Comparison of ENCODE assay signal across 8 cellular contexts in the genomic region with DNA sequence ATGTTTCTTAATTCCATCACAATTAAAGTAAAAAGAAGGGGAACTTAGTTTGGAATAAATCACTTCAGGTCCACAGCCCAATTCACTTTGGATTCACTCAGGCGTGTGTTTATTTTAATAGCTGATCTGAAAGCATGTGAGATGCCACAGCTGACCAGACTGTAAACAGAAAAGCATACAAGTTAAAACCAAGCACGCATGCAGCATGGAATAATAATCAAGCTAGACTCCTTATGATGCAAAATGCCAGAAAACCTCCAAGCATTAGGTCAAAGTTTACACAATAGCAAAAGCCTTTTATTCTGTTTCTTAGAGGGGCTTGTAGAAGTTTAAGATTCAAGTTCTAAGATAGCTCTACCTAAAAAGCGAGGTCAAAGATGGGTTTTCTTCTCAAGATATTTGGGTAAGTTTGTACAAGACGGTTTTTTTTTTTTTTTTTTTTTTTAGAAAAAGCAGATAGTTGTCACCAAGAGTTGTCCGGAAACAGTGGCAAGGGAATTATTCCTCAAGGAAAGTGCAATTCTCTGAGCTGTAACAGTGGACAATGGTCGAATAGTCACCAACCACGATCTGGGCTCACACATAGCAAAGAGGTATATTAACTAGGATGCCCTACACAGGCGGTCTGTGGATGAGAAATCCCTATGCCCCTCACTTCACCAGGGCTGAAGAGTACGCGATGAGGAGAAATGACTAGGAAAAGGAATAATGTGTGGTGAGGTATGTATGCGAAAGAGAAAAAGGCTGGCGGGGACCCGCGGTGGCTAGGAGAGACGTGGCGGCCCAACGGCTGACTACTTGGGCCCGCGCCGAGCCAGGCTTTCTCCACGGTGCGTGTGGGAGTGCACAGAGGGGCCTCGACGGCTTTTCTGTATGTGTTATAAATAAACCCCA. TPM values are rescaled to one million over a fixed set of nuclear protein-coding genes. Genes with fewer than 3 reads are reported as not detected.
DNase-seq lines count a peak whose midpoint lies in the region; ATAC-seq, FAIRE-seq and TF ChIP-seq lines count a peak whose summit lies in the region.
"Had no signal": no experiment of that assay in that cellular context is flagged by ENCODE, and none has a peak within 500 bp of the region (broad histone marks: within the 10 kb centered on the region; RNA-seq: fewer than 3 reads in every experiment).

No MANE protein-coding gene starts in this region.

- no peak for TF ChIP-seq CTCF in MM.1S (IDR thresholded peaks at IDR 0.05; ENCODE audit: low read length)
- TF ChIP-seq CTCF in HepG2 (CRISPR knock-in tag; IDR thresholded peaks at IDR 0.05): no peak
- TF ChIP-seq CTCF in testis (IDR thresholded peaks at IDR 0.05): no peak

- no TSS peak for BruUV-seq in HepG2 (replicated peaks; lab: Mats Ljungman, UMichigan)

- in situ Hi-C loops in HepG2 (cut with HindIII; ENCODE audit: extremely low pct_ligation_motif_present, low pct_unique_long_range_greater_than_20kb): no loop called here

- DNase-seq in MM.1S (no peak), HepG2 (ENCODE audit: low spot score) (no peak), testis (no peak)

- POLR2A ChIA-PET in HepG2 (lab: Yijun Ruan, JAX): interaction anchor here (1.0 kb wide), 1 partner anchor 15 kb away, joined by 3 read pairs; no protein-coding TSS in a partner anchor

- H3K27ac ChIP-seq in MM.1S (ENCODE audit: low read length): no peak overlapping the region
- H3K27ac ChIP-seq in cingulate gyrus (ENCODE audit: low read depth, low read length): peak overlapping the region; percentile 76
- H3K27ac ChIP-seq in HepG2 (ENCODE audit: extremely low read length, insufficient read depth, low read length): peak overlapping the region; percentile 35
- H3K27ac ChIP-seq in testis: peak overlapping the region in 1 of 2 donors; percentile 64

- 5% methylated on average over 19 of the region's 24 CpGs for WGBS in HepG2 (ENCODE audit: low lambda C conversion rate)
- 11 to 15% methylated on average over 24 of the region's 24 CpGs for WGBS in testis, 2 donors

- CTCF ChIA-PET in HepG2 (lab: Yijun Ruan, JAX; ENCODE audit: low intra/inter-chr PET ratio, low total read pairs): no interaction called here

- H3K9ac ChIP-seq in MM.1S (ENCODE audit: low read length) (no peak overlapping the region), HepG2 (ENCODE audit: insufficient read depth, low read depth, low read length) (peak overlapping the region; percentile 43; the same call in 1 of the 2 replicates)

- H3K4me1 ChIP-seq in MM.1S (ENCODE audit: low read length) (no peaks in the 10 kb centered on the region), HepG2 (ENCODE audit: insufficient read depth, low read length) (peaks cover 19% of the 10 kb centered on the region), testis (no peaks in the 10 kb centered on the region)

- no peak for FAIRE-seq in HepG2 (lab: Jason Lieb, UNC)
- FAIRE-seq: endometrium had no signal

- 0 out of 2 replicates have a peak overlapping the region, but pooled peaks have one; percentile 12 for H3K4me2 ChIP-seq in MM.1S (ENCODE audit: low read depth, low read length)
- peak overlapping the region; percentile 72 for H3K4me2 ChIP-seq in HepG2 (ENCODE audit: low read depth, low read length)

- no peaks in the 10 kb centered on the region for H3K9me2 ChIP-seq in MM.1S (replicated peaks; ENCODE audit: insufficient read depth, low read length)

- no peaks in the 10 kb centered on the region for H3K36me3 ChIP-seq in MM.1S (replicated peaks; ENCODE audit: insufficient read depth, low read length)
- no peaks in the 10 kb centered on the region for H3K36me3 ChIP-seq in HepG2 (replicated peaks in 1 of 2; ENCODE audit: control insufficient read depth in 1 of 2, insufficient read depth in 2 of 2, low read length in 2 of 2)
- H3K36me3 ChIP-seq in testis (ENCODE audit: low read depth, missing control alignments): no peaks in the 10 kb centered on the region

- TF ChIP-seq POLR2A in HepG2 (IDR thresholded peaks at IDR 0.05; ENCODE audit: insufficient read depth in 1 of 2, low read depth in 2 of 2, low read length in 2 of 2) (no peak), testis (IDR thresholded peaks at IDR 0.05) (no peak)

- H4K20me1 ChIP-seq in MM.1S (ENCODE audit: insufficient read depth, low read length): no peaks in the 10 kb centered on the region
- no peaks in the 10 kb centered on the region for H4K20me1 ChIP-seq in HepG2 (ENCODE audit: insufficient read depth, low read length)

- no peak overlapping the region for H3K4me3 ChIP-seq in MM.1S (ENCODE audit: low read length)
- peak overlapping the region; percentile 62 to 80 (median 64) for H3K4me3 ChIP-seq in HepG2 (replicated peaks in 1 of 3; ENCODE audit: insufficient read depth in 1 of 3, low read depth in 2 of 3, low read length in 3 of 3)
- peak overlapping the region; percentile 57 to 66 for H3K4me3 ChIP-seq in testis

- intact Hi-C loops in HepG2 (cut with micrococcal nuclease; ENCODE audit: unreplicated experiment): no loop called here
- intact Hi-C loops in testis (cut with DNase I; ENCODE audit: low total_unique reads): no loop called here

- H3F3A ChIP-seq in MM.1S (ENCODE audit: insufficient read depth, low read length): no peaks in the 10 kb centered on the region

- TF ChIP-seq EP300 in HepG2 (IDR thresholded peaks at IDR 0.05; ENCODE audit: low read depth in 2 of 2, low read length in 2 of 2) (no peak), HepG2 (CRISPR knock-in tag; IDR thresholded peaks at IDR 0.05; ENCODE audit: borderline replicate concordance) (no peak)

- H3K9me3 ChIP-seq in MM.1S (replicated peaks; ENCODE audit: insufficient read depth, low read length) (no peaks in the 10 kb centered on the region), HepG2 (ENCODE audit: low read length) (no peaks in the 10 kb centered on the region), testis (no peaks in the 10 kb centered on the region)

- no peaks in the 10 kb centered on the region for H3K27me3 ChIP-seq in MM.1S (replicated peaks; ENCODE audit: insufficient read depth, low read length)
- no peaks in the 10 kb centered on the region for H3K27me3 ChIP-seq in HepG2 (ENCODE audit: control insufficient read depth in 1 of 2, insufficient read depth in 2 of 2, low read length in 2 of 2)
- no peaks in the 10 kb centered on the region for H3K27me3 ChIP-seq in testis

- no peaks in the 10 kb centered on the region for H3K79me2 ChIP-seq in MM.1S (ENCODE audit: low read length)
- peaks cover 22% of the 10 kb centered on the region for H3K79me2 ChIP-seq in HepG2 (ENCODE audit: insufficient read depth, low read length)

- TF ChIP-seq RAD21 in HepG2 (CRISPR knock-in tag; IDR thresholded peaks at IDR 0.05): no peak

- ATAC-seq in HepG2 (peak; percentile 59), GM21526 (IDR thresholded peaks at IDR 0.05; ENCODE audit: low FRiP score, unreplicated experiment) (no peak), HG02610 (IDR thresholded peaks at IDR 0.05; ENCODE audit: unreplicated experiment) (no peak), HG02840 (IDR thresholded peaks at IDR 0.05; ENCODE audit: low FRiP score, unreplicated experiment) (no peak)

- no peak overlapping the region for H2AFZ ChIP-seq in MM.1S (ENCODE audit: low read length)
- H2AFZ ChIP-seq in HepG2 (ENCODE audit: low read length): no peak overlapping the region

TF ChIP-seq in HepG2, 621 proteins besides CTCF, POLR2A, EP300 and RAD21:
- TF ChIP-seq KMT2A (CRISPR knock-in tag; IDR thresholded peaks at IDR 0.05): no peak
- no peak for TF ChIP-seq ZNF232 (CRISPR knock-in tag; IDR thresholded peaks at IDR 0.05; ENCODE audit: borderline replicate concordance)
- TF ChIP-seq, protein P1, sequence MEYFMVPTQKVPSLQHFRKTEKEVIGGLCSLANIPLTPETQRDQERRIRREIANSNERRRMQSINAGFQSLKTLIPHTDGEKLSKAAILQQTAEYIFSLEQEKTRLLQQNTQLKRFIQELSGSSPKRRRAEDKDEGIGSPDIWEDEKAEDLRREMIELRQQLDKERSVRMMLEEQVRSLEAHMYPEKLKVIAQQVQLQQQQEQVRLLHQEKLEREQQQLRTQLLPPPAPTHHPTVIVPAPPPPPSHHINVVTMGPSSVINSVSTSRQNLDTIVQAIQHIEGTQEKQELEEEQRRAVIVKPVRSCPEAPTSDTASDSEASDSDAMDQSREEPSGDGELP (IDR thresholded peaks at IDR 0.05; ENCODE audit: borderline replicate concordance, low read depth): peak; percentile 52; the same call in 1 of the 2 replicates
- TF ChIP-seq BCL6 (CRISPR knock-in tag; IDR thresholded peaks at IDR 0.05): no peak
- no peak for TF ChIP-seq KLF13 (CRISPR knock-in tag; IDR thresholded peaks at IDR 0.05)
- peak; percentile 61 for TF ChIP-seq ZNF777 (CRISPR knock-in tag; IDR thresholded peaks at IDR 0.05)
- no peak for TF ChIP-seq CBX1 (IDR thresholded peaks at IDR 0.05; ENCODE audit: low read depth)
- TF ChIP-seq AGO1 (IDR thresholded peaks at IDR 0.05; ENCODE audit: low read depth, low read length, poor library complexity, severe bottlenecking): peak; percentile 9

RNA-seq across cellular contexts. Expression of gene PRRG1, which starts 0.7 kb away (rescaled TPM):
- total RNA-seq in HepG2 (2016; rRNA removed; fragmentation: Illumina TruSeq; extraction: Trizol): 4.5 and 5.0 TPM in 2 replicates
- 7.8 and 9.2 TPM in 2 replicates for total RNA-seq in HepG2 (2016; cell fraction: cytosol; rRNA removed; fragmentation: Illumina TruSeq; extraction: Trizol; ENCODE audit: low read depth)
- 3.7 and 4.6 TPM in 2 replicates for total RNA-seq in HepG2 (2016; cell fraction: insoluble cytoplasmic fraction; rRNA removed; fragmentation: Illumina TruSeq; extraction: Trizol)
- 2.1 and 2.2 TPM in 2 replicates for total RNA-seq in HepG2 (2016; cell fraction: membrane; rRNA removed; fragmentation: Illumina TruSeq; extraction: Trizol)
- total RNA-seq in HepG2 (2016; cell fraction: nucleus; rRNA removed; fragmentation: Illumina TruSeq; extraction: Trizol): 9.7 and 10.0 TPM in 2 replicates
- 7.2 and 11.0 TPM in 2 replicates for polyA plus RNA-seq in HepG2 (2011; rRNA removed)
- polyA plus RNA-seq in HepG2 (2011; cell fraction: cytosol; rRNA removed): 5.8 and 7.3 TPM in 2 replicates
- polyA plus RNA-seq in HepG2 (2011; cell fraction: nucleus; rRNA removed): 5.5 and 6.6 TPM in 2 replicates
- polyA plus RNA-seq in HepG2 (2012): 4.5 and 5.6 TPM in 2 replicates
- 0.36 and 0.37 TPM in 2 replicates for polyA plus RNA-seq in HepG2 (2016; cell fraction: cytosol; fragmentation: Illumina TruSeq; extraction: Trizol; ENCODE audit: low read depth)
- polyA plus RNA-seq in HepG2 (2016; cell fraction: insoluble cytoplasmic fraction; fragmentation: Illumina TruSeq; extraction: Trizol; ENCODE audit: low read depth): 3.5 and 4.0 TPM in 2 replicates
- polyA plus RNA-seq in HepG2 (2016; cell fraction: membrane; fragmentation: Illumina TruSeq; extraction: Trizol; ENCODE audit: low read depth): 0.66 and 1.3 TPM in 2 replicates
- 7.2 and 7.6 TPM in 2 replicates for polyA plus RNA-seq in HepG2 (2016; cell fraction: nucleus; fragmentation: Illumina TruSeq; extraction: Trizol; ENCODE audit: insufficient read depth, low read depth)
- polyA minus RNA-seq in HepG2 (2011; rRNA and poly(A)+ RNA removed; ENCODE audit: low replicate concordance): 22.2 and 33.9 TPM in 2 replicates
- polyA minus RNA-seq in HepG2 (2011; cell fraction: cytosol; rRNA and poly(A)+ RNA removed): 6.5 and 9.2 TPM in 2 replicates
- polyA minus RNA-seq in HepG2 (2011; cell fraction: nucleus; rRNA and poly(A)+ RNA removed): 20.6 and 23.2 TPM in 2 replicates
- 1 to 10 TPM; 3.1 to 4.9 TPM for total RNA-seq in testis
- polyA plus RNA-seq in testis (ENCODE audit: insufficient read depth, low read depth, low replicate concordance): 3.3 TPM
